Comparison of ENCODE assay signal across 8 cellular contexts in the genomic region with DNA sequence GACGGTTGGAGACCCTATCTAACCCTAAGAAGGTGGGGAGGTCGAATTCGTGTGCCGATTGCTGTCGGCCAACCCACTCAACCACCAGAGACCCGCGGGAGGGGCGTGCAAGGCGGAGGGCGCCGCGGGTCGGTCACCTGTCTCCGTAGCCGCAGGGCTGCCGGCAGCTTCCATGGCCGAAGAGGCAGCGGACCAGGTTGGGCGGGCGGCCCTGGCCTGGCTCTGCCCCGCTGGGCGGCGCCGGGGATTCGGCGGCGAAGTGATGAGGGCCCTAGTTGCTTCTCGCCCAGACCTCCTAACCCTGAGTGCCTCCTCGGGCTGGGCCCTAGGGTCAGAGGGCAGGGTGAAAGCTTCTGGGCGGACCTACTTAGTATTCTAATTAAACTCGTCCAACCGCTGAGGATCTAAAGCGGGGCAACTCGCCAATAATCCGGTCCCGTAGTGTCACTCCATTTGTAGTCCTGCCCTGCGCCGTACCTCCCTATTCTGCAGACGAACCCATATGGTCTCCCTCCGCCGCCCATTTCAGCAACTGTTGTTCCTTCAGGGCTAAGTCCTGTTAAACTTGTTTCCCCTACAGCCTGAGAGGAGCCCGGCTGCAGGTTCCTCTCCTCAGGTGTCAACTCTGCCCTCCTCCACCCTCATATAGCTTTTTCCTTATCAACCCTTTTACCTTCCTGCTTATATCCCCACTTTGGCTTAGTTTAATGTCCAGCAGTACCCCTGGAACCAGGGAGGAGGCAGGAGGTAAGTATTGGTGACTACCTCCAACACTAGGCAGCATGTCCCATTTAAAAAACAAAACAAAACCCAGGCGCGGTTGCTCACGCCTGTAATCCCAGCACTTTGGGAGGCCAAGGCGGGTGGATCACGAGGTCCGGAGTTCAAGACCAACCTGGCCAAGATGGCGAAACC. TPM values are rescaled to one million over a fixed set of nuclear protein-coding genes. Genes with fewer than 3 reads are reported as not detected.
DNase-seq lines count a peak whose midpoint lies in the region; ATAC-seq and TF ChIP-seq lines count a peak whose summit lies in the region.

A gene (minus strand): TSS at position 307 of the 915 bp plus-strand sequence. CDS start 133 bp downstream, at position 174.

- peak within 1 kb of the TSS; percentile 99 for H3K4me3 Mint-ChIP-seq in natural killer cell

- intact Hi-C loops in natural killer cell (cut with micrococcal nuclease) = loop anchor here (1.0 to 5.0 kb wide), 6 partner anchors 12 to 186 kb away; a partner anchor contains a TSS
- intact Hi-C loops in testis (cut with DNase I; ENCODE audit: low total_unique reads) = loop anchor here (10.0 kb wide), 1 partner anchor 93 kb away; no protein-coding TSS in a partner anchor

- H3K27ac Mint-ChIP-seq in natural killer cell = peak within 1 kb of the TSS; percentile 97 to 98

- H3K4me1 ChIP-seq in testis = peaks cover 17% of the 10 kb centered on the region

- ATAC-seq in GM21447 (IDR thresholded peaks at IDR 0.05; ENCODE audit: unreplicated experiment) = peak; percentile 34
- ATAC-seq in natural killer cell = peak; percentile 53 to 62 (median 59)

- no peaks in the 10 kb centered on the region for H3K9me3 ChIP-seq in testis

- no peaks in the 10 kb centered on the region for H3K27me3 ChIP-seq in testis

- WGBS in testis, 2 donors = 3 to 9% methylated on average over 28 to 49 of the region's 49 CpGs

- no peaks in the 10 kb centered on the region for H3K27me3 Mint-ChIP-seq in natural killer cell (ENCODE audit: low read depth in 2 of 2)

- no peak for TF ChIP-seq CTCF in foreskin fibroblast (IDR thresholded peaks at IDR 0.05; ENCODE audit: low read depth, low read length)
- TF ChIP-seq CTCF in natural killer cell (IDR thresholded peaks at IDR 0.05) = no peak
- TF ChIP-seq CTCF in testis (IDR thresholded peaks at IDR 0.05) = peak in 1 of 3 experiments; percentile 3

- peaks cover 55 to 75% of the 10 kb centered on the region in 2 donors for H3K4me1 Mint-ChIP-seq in natural killer cell

- TF ChIP-seq POLR2A in testis (IDR thresholded peaks at IDR 0.05) = no peak

- H3K4me3 ChIP-seq in foreskin fibroblast (ENCODE audit: low read depth in 1 of 2, low read length in 2 of 2) (peak within 1 kb of the TSS; percentile 78 to 97), testis (peak within 1 kb of the TSS; percentile 89 to 94)

- no peaks in the 10 kb centered on the region for H3K9me3 Mint-ChIP-seq in natural killer cell

- no peaks in the 10 kb centered on the region for H3K36me3 ChIP-seq in testis (ENCODE audit: low read depth, missing control alignments)

- H3K36me3 Mint-ChIP-seq in natural killer cell = no peaks in the 10 kb centered on the region

- H3K27ac ChIP-seq in testis = peak within 1 kb of the TSS; percentile 97 to 99

- DNase-seq in DMS53 (lab: John Stamatoyannopoulos, UW) = peak; percentile 90
- DNase-seq in HuH-7 (ENCODE audit: low spot score) = peak; percentile 94
- peak; percentile 96 for DNase-seq in RPMI8226
- peak; percentile 74 for DNase-seq in activated gamma-delta T cell treated with Interleukin-2 at 50 U/mL for 16 hours
- DNase-seq in foreskin fibroblast = peak; percentile 80 to 92
- DNase-seq in natural killer cell = peak; percentile 53
- DNase-seq in testis = peak; percentile 95

RNA-seq across cellular contexts. Expression of the gene that starts here (rescaled TPM):
- total RNA-seq in natural killer cell (10 to 100 TPM; 18.5 to 21.2 (median 19.1) TPM), testis (10 to 100 TPM; 51.8 to 71.3 TPM)
- 51.6 TPM for polyA plus RNA-seq in testis (ENCODE audit: insufficient read depth, low read depth, low replicate concordance)

Comparison
In these comparisons a context has a peak if more than half of its experiments do, and no peak if none do; other contexts are left out.
1. Peak in every context shown above with its lines: DNase-seq, ATAC-seq, H3K4me3 ChIP-seq and H3K27ac ChIP-seq.